In genomic region chr9:105385372-105385985, GRCh38 we compare ENCODE assay signal across 9 cellular contexts.
DNase-seq lines count a peak whose midpoint lies in the region; ATAC-seq and FAIRE-seq lines count a peak whose summit lies in the region.
"Had no signal": no experiment of that assay in that cellular context is flagged by ENCODE, and none has a peak within 500 bp of the region (broad histone marks: within the 10 kb centered on the region; RNA-seq: fewer than 3 reads in every experiment).

No MANE protein-coding gene starts in this region.

- FAIRE-seq in GM18507 (lab: Jason Lieb, UNC), result peak; percentile 90
- FAIRE-seq: islet of Langerhans had no signal

- H3K4me1 Mint-ChIP-seq in activated naive CD8-positive, alpha-beta T cell (ENCODE audit: low read depth), result peaks cover 19% of the 10 kb centered on the region

- peak; percentile 95 for ATAC-seq in GM21825 (IDR thresholded peaks at IDR 0.05; ENCODE audit: unreplicated experiment)

- H3K9me3 Mint-ChIP-seq in activated naive CD8-positive, alpha-beta T cell (ENCODE audit: low read depth), result no peaks in the 10 kb centered on the region

- peaks cover 4% of the 10 kb centered on the region for H3K36me3 Mint-ChIP-seq in activated naive CD8-positive, alpha-beta T cell

- H3K27ac Mint-ChIP-seq in activated naive CD8-positive, alpha-beta T cell, result peak overlapping the region; percentile 83

- H3K27me3 Mint-ChIP-seq in activated naive CD8-positive, alpha-beta T cell, result no peaks in the 10 kb centered on the region

- DNase-seq in GM18507 (ENCODE audit: extremely low spot score, insufficient read length, low read depth) (no peak), M059J (ENCODE audit: low read depth) (peak; percentile 68), occipital lobe (lab: John Stamatoyannopoulos, UW) (peak; percentile 31), GOT3 (lab: John Stamatoyannopoulos, UW) (no peak), NCI-H345 (lab: John Stamatoyannopoulos, UW) (no peak), NCI-H128 (lab: John Stamatoyannopoulos, UW; ENCODE audit: unreplicated experiment) (no peak)

- H3K4me3 Mint-ChIP-seq in activated naive CD8-positive, alpha-beta T cell, result peak overlapping the region; percentile 92

Comparison
In these comparisons a context has a peak if more than half of its experiments do, and no peak if none do; other contexts are left out.
1. DNase-seq: peak in M059J (single experiment) and occipital lobe (single experiment); none in GM18507 (single experiment), GOT3 (single experiment), NCI-H345 (single experiment) and NCI-H128 (single experiment).